In the genomic region with DNA sequence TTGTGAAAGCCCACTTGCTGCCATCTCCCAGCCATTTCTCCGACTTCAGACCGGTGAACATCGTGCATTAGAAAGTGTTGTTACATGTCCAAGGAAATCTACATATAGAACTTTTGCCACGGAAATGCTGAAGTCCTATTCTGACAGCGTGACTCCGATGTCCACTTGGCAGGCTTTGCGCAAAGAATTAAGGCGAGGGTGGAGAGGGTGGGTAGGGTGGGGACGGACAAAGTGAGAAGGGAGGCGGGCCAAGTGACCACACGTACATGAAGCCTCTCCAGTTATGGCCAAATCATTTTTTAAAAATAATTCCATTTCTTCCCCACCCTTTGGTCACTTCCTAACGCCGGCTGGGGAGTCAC, we compare ENCODE assay signal across 8 cellular contexts. TPM values are rescaled to one million over a fixed set of nuclear protein-coding genes. Genes with fewer than 3 reads are reported as not detected.
DNase-seq lines count a peak whose midpoint lies in the region; ATAC-seq and TF ChIP-seq lines count a peak whose summit lies in the region.

No MANE protein-coding gene starts in this region.

- H3K27me3 Mint-ChIP-seq in T-cell = peaks cover 10 to 11% of the 10 kb centered on the region in 2 donors

- H3K4me3 ChIP-seq in H7 (ENCODE audit: insufficient read depth, low read depth, low read length) = peak overlapping the region; percentile 51
- peak overlapping the region; percentile 87 for H3K4me3 ChIP-seq in left ventricle myocardium inferior
- peak overlapping the region; percentile 57 to 74 (median 66) for H3K4me3 ChIP-seq in skin epidermis

- H3K27me3 ChIP-seq in H7 (ENCODE audit: control insufficient read depth, insufficient read depth, low read length) = peaks cover 17% of the 10 kb centered on the region
- H3K27me3 ChIP-seq in left ventricle myocardium inferior (ENCODE audit: low read depth) = no peaks in the 10 kb centered on the region

- no peaks in the 10 kb centered on the region for H3K9me3 ChIP-seq in left ventricle myocardium inferior (replicated peaks)

- H3K27ac ChIP-seq in left ventricle myocardium inferior (replicated peaks) (peak overlapping the region; percentile 90), skin epidermis (peak overlapping the region in 18 of 21 experiments; percentile 7 to 89 (median 78))

- POLR2A ChIA-PET in T-cell (lab: Charles Lee) = interaction anchor here (0.6 to 1.3 kb wide), 2 partner anchors 188 to 580 kb away, joined by 3 to 6 read pairs; no protein-coding TSS in a partner anchor

- H3K27ac Mint-ChIP-seq in T-cell = no peak overlapping the region

- CTCF ChIA-PET in T-cell (lab: Charles Lee) = interaction anchor here (0.5 to 5.4 kb wide), 15 partner anchors 23 to 584 kb away, joined by 3 to 71 read pairs (median 5); partner anchors contain the start of genes NDUFB6 (in 1 of the 2) and RIGI (in 1 of the 2)

- H3K36me3 ChIP-seq in H7 (replicated peaks; ENCODE audit: control insufficient read depth, insufficient read depth, low read length) (no peaks in the 10 kb centered on the region), left ventricle myocardium inferior (no peaks in the 10 kb centered on the region)

- TF ChIP-seq CTCF in left ventricle myocardium inferior (IDR thresholded peaks at IDR 0.05; ENCODE audit: borderline replicate concordance) = no peak

- peaks cover 19 to 30% (median 29%) of the 10 kb centered on the region in 3 donors for H3K4me1 Mint-ChIP-seq in T-cell

- H3K4me1 ChIP-seq in left ventricle myocardium inferior = peaks cover 49% of the 10 kb centered on the region

- intact Hi-C loops in left ventricle myocardium inferior (cut with micrococcal nuclease) = loop anchor here (10.0 kb wide), 1 partner anchor 51 kb away; no protein-coding TSS in a partner anchor

- ATAC-seq in T-cell (replicated peaks in 1 of 4) = peak in 1 of 4 experiments; percentile 1
- no peak for ATAC-seq in HG03175 (IDR thresholded peaks at IDR 0.05; ENCODE audit: unreplicated experiment)
- ATAC-seq in HG03097 (IDR thresholded peaks at IDR 0.05; ENCODE audit: low FRiP score, unreplicated experiment) = no peak
- no peak for ATAC-seq in HG02970 (IDR thresholded peaks at IDR 0.05; ENCODE audit: low FRiP score, unreplicated experiment)

- H3K4me3 Mint-ChIP-seq in T-cell = peak overlapping the region; percentile 74 to 82 (median 76)

- DNase-seq in H7 (no peak), T-cell (no peak), left ventricle myocardium inferior (no peak), H4 (ENCODE audit: low spot score) (no peak)

- H3K9me3 Mint-ChIP-seq in T-cell = no peaks in the 10 kb centered on the region

- no peaks in the 10 kb centered on the region for H3K36me3 Mint-ChIP-seq in T-cell

RNA-seq across cellular contexts. Expression of gene ACO1, which starts 0.5 kb away (rescaled TPM):
- total RNA-seq in H7 (2014; rRNA removed; shearing (Covaris generic)) = 35.2 and 40.6 TPM in 2 replicates
- 1 to 10 TPM; 5.2 to 8.5 (median 8.0) TPM for total RNA-seq in T-cell
- total RNA-seq in left ventricle myocardium inferior = 62.7 TPM
- 20.9 and 25.5 TPM in 2 replicates for total RNA-seq in H4 (2014; rRNA removed; shearing (Covaris generic))
